ENCODE assay signal across 1 cellular context in genomic region chr1:108819878-108820277, GRCh38.
TF ChIP-seq lines count a peak whose summit lies in the region.

No MANE protein-coding gene starts in this region.

TF ChIP-seq in H1, 55 proteins besides CTCF, POLR2A, EP300 and RAD21:
- TF ChIP-seq SP2 (IDR thresholded peaks at IDR 0.05; ENCODE audit: low read length) = no peak
- no peak for TF ChIP-seq CBX8 (IDR thresholded peaks at IDR 0.05; ENCODE audit: borderline replicate concordance, low read depth, low read length)
- no peak for TF ChIP-seq CREB1 (IDR thresholded peaks at IDR 0.05)
- no peak for TF ChIP-seq NANOG (IDR thresholded peaks at IDR 0.05; ENCODE audit: insufficient read depth, low read depth, low read length, poor library complexity, severe bottlenecking)
- no peak for TF ChIP-seq KDM4A (IDR thresholded peaks at IDR 0.05; ENCODE audit: low read depth, low read length, severe bottlenecking)
- no peak for TF ChIP-seq TAF1 (IDR thresholded peaks at IDR 0.05; ENCODE audit: low read depth, low read length)
- TF ChIP-seq BACH1 (IDR thresholded peaks at IDR 0.05; ENCODE audit: low read length) = no peak
- TF ChIP-seq CEBPB (IDR thresholded peaks at IDR 0.05; ENCODE audit: low read depth, low read length) = no peak
